In the genomic region with DNA sequence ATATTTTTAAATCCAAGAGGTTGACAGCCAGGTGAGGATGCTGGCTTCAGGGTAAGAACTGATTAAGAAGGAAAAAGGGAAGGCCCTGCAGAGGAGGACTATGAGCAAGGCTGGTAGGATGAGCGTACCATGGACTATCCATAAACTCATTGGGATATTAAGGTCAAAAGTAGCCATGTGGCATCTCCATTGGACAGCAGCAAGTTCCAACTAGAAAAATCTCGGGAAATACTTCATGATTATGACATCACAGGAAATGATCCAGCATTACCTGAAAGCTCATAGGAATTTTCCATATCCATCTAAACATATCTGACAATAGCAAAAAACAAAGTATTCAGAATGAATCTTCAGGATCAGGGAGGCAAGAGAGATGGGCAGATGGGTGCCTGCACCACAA, we compare ENCODE assay signal across 16 cellular contexts. TPM values are rescaled to one million over a fixed set of nuclear protein-coding genes. Genes with fewer than 3 reads are reported as not detected.
DNase-seq lines count a peak whose midpoint lies in the region; ATAC-seq and TF ChIP-seq lines count a peak whose summit lies in the region.
"Had no signal": no experiment of that assay in that cellular context is flagged by ENCODE, and none has a peak within 500 bp of the region (broad histone marks: within the 10 kb centered on the region; RNA-seq: fewer than 3 reads in every experiment).

No MANE protein-coding gene starts in this region.

- H3K27ac ChIP-seq in RWPE1 (peak overlapping the region; percentile 59), foreskin keratinocyte (peak overlapping the region; percentile 41)

- no peaks in the 10 kb centered on the region for H3K27me3 ChIP-seq in foreskin keratinocyte

- ATAC-seq in foreskin keratinocyte = no peak

- CTCF ChIA-PET in RWPE1 (lab: Yijun Ruan, JAX) = no interaction called here

- peaks cover 51% of the 10 kb centered on the region for H3K4me1 ChIP-seq in foreskin keratinocyte
- H3K4me1 ChIP-seq: HAP-1 had no signal

- POLR2A ChIA-PET in RWPE1 (lab: Yijun Ruan, JAX; ENCODE audit: low non-redundant PET) = no interaction called here

- peak; percentile 22 for DNase-seq in NCI-H226
- peak; percentile 58 for DNase-seq in RWPE1 (ENCODE audit: low spot score)
- DNase-seq in epithelial cell of esophagus (ENCODE audit: low read depth) = peak; percentile 70
- DNase-seq in foreskin keratinocyte = peak; percentile 30 to 68
- no peak for DNase-seq in DMS 273 (lab: John Stamatoyannopoulos, UW; ENCODE audit: unreplicated experiment)
- no peak for DNase-seq in RPMI8226
- DNase-seq in activated CD4-positive, alpha-beta T cell treated with anti-CD3 and anti-CD28 coated beads, Interleukin-2, amount 50 U/mL, for 4 hours = no peak
- DNase-seq: C1 segment of cervical spinal cord; Calu3; CD4-positive, alpha-beta memory T cell; COR-L47; DMS153; DND-41; GOT3; HFFc6 had no signal

- no peak for TF ChIP-seq CTCF in RWPE1 (conservative IDR thresholded peaks at IDR 0.05; ENCODE audit: low read depth)
- TF ChIP-seq CTCF in epithelial cell of esophagus (IDR thresholded peaks at IDR 0.05; ENCODE audit: insufficient read depth, low read depth, low read length, missing control alignments) = no peak
- TF ChIP-seq CTCF in foreskin keratinocyte (conservative IDR thresholded peaks at IDR 0.05) = no peak

- no peak overlapping the region for H3K4me3 ChIP-seq in epithelial cell of esophagus (ENCODE audit: low read length)
- H3K4me3 ChIP-seq: HAP-1 had no signal

RNA-seq across cellular contexts. Expression of a gene that starts 34.2 kb away (rescaled TPM):
- total RNA-seq in foreskin keratinocyte = 87.7 and 92.6 TPM in 2 replicates
- polyA plus RNA-seq in foreskin keratinocyte = 30.5 and 37.1 TPM in 2 replicates

Comparison
In these comparisons a context has a peak if more than half of its experiments do, and no peak if none do; other contexts are left out.
1. DNase-seq: peak in NCI-H226 (single experiment), RWPE1 (single experiment), epithelial cell of esophagus (single experiment) and foreskin keratinocyte (2 of 2); none in DMS 273 (single experiment), RPMI8226 (single experiment) and activated CD4-positive, alpha-beta T cell treated with anti-CD3 and anti-CD28 coated beads, Interleukin-2, amount 50 U/mL, for 4 hours (0 of 2).